ENCODE assay signal across 26 cellular contexts in the genomic region with DNA sequence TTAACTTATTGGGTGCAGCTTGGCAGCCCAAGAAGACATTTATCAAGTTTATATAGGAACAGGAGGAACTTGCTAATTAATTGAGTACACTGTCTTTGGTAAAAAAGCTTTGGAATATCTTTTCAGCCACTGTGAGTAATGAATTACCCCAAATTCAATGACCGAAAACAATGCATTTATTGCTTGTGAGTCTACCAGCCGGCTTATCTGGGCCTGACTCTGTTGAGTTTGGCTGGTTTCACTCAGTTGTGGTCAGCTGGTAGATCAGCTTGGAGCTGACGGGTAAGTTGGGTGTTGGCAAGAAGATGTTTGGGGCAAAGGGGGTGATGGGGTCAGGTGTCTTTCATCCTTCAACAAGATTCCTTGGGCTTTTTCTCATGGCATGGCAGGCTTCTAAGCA. TPM values are rescaled to one million over a fixed set of nuclear protein-coding genes. Genes with fewer than 3 reads are reported as not detected.
DNase-seq lines count a peak whose midpoint lies in the region; ATAC-seq, FAIRE-seq and TF ChIP-seq lines count a peak whose summit lies in the region.
"Had no signal": no experiment of that assay in that cellular context is flagged by ENCODE, and none has a peak within 500 bp of the region (broad histone marks: within the 10 kb centered on the region; RNA-seq: fewer than 3 reads in every experiment).

No MANE protein-coding gene starts in this region.

- no peak overlapping the region for H3K9ac ChIP-seq in astrocyte (ENCODE audit: low read length)
- no peak overlapping the region for H3K9ac ChIP-seq in endothelial cell of umbilical vein (replicated peaks; ENCODE audit: extremely low read depth, insufficient read depth, low read length)
- H3K9ac ChIP-seq: BLaER1 treated with 17β-estradiol and CSF1 and Interleukin-3, amounts not matched to agents 10 nM and 100 nM had no signal

- H3K4me3 ChIP-seq in astrocyte (ENCODE audit: insufficient read depth, low read depth, low read length) (no peak overlapping the region), endothelial cell of umbilical vein (replicated peaks in 1 of 3; ENCODE audit: insufficient read depth in 1 of 3, low read depth in 1 of 3, low read length in 3 of 3) (no peak overlapping the region)
- H3K4me3 ChIP-seq: A549; BLaER1 treated with 17β-estradiol and CSF1 and Interleukin-3, amounts not matched to agents 10 nM and 100 nM; HAP-1 had no signal

- no peaks in the 10 kb centered on the region for H3K79me2 ChIP-seq in astrocyte (ENCODE audit: insufficient read depth, low read length)
- no peaks in the 10 kb centered on the region for H3K79me2 ChIP-seq in endothelial cell of umbilical vein (ENCODE audit: control insufficient read depth, insufficient read depth, low read length)

- no peaks in the 10 kb centered on the region for H4K20me1 ChIP-seq in astrocyte (ENCODE audit: insufficient read depth, low read length)
- no peaks in the 10 kb centered on the region for H4K20me1 ChIP-seq in endothelial cell of umbilical vein (replicated peaks; ENCODE audit: control insufficient read depth, extremely low read depth, insufficient read depth, low read length)
- H4K20me1 ChIP-seq: BLaER1 treated with 17β-estradiol and CSF1 and Interleukin-3, amounts not matched to agents 10 nM and 100 nM had no signal

- DNase-seq in astrocyte (ENCODE audit: low read depth): peak; percentile 75
- peak; percentile 19 for DNase-seq in endothelial cell of umbilical vein (ENCODE audit: low read depth, low spot score)
- peak; percentile 36 for DNase-seq in renal cortical epithelial cell (ENCODE audit: low read depth)
- no peak for DNase-seq in activated CD8-positive, alpha-beta memory T cell treated with anti-CD3 and anti-CD28 coated beads, Interleukin-2, amount 50 U/mL, for 4 hours
- DNase-seq in NCI-H2171 treated with DMSO at 0.1 percent for 48 hours (lab: John Stamatoyannopoulos, UW): no peak
- DNase-seq: 8988T; ACHN; AML-193; BE2C; CD4-positive, alpha-beta T cell; CD8-positive, alpha-beta memory T cell; DMS 273 treated with DMSO at 0.1 percent for 48 hours; DMS79; EL; GDM1; GOT3; HFFc6 had no signal

- H3K9me3 Mint-ChIP-seq in astrocyte (ENCODE audit: unreplicated experiment): peaks cover 3% of the 10 kb centered on the region
- H3K9me3 Mint-ChIP-seq: CD4-positive, alpha-beta T cell; HFFc6 had no signal

- H3K27me3 ChIP-seq in astrocyte (ENCODE audit: insufficient read depth, low read length) (no peaks in the 10 kb centered on the region), endothelial cell of umbilical vein (ENCODE audit: control insufficient read depth in 2 of 2, insufficient read depth in 2 of 2, low read length in 2 of 2) (no peaks in the 10 kb centered on the region)
- H3K27me3 ChIP-seq: BE2C; BLaER1 treated with 17β-estradiol and CSF1 and Interleukin-3, amounts not matched to agents 10 nM and 100 nM had no signal

- dilution Hi-C loops in endothelial cell of umbilical vein (cut with MboI; ENCODE audit: extremely low pct_ligation_motif_present, low sequenced_read_pairs): no loop called here

- H3K4me2 ChIP-seq in astrocyte (ENCODE audit: low read length): no peak overlapping the region
- no peak overlapping the region for H3K4me2 ChIP-seq in endothelial cell of umbilical vein (ENCODE audit: insufficient read depth, low read length)
- H3K4me2 ChIP-seq: A549; BLaER1 treated with 17β-estradiol and CSF1 and Interleukin-3, amounts not matched to agents 10 nM and 100 nM had no signal

- no peak overlapping the region for H3K27ac Mint-ChIP-seq in astrocyte (ENCODE audit: unreplicated experiment)
- H3K27ac Mint-ChIP-seq: CD14-positive monocyte; CD4-positive, alpha-beta T cell; CD8-positive, alpha-beta memory T cell; HFFc6 had no signal

- H3K9me1 ChIP-seq in endothelial cell of umbilical vein (replicated peaks; ENCODE audit: control insufficient read depth, extremely low read depth, insufficient read depth, low read length): no peaks in the 10 kb centered on the region

- H2AFZ ChIP-seq in astrocyte (ENCODE audit: low read depth, low read length) (no peak overlapping the region), endothelial cell of umbilical vein (ENCODE audit: low read depth, low read length) (no peak overlapping the region)

- no peak overlapping the region for H3K4me3 Mint-ChIP-seq in astrocyte (ENCODE audit: unreplicated experiment)
- H3K4me3 Mint-ChIP-seq: CD14-positive monocyte; CD4-positive, alpha-beta T cell; CD8-positive, alpha-beta memory T cell; HFFc6 had no signal

- H3K9me3 ChIP-seq in astrocyte (ENCODE audit: insufficient read depth, low read depth, low read length) (no peaks in the 10 kb centered on the region), endothelial cell of umbilical vein (replicated peaks; ENCODE audit: control insufficient read depth, insufficient read depth, low read length) (no peaks in the 10 kb centered on the region)
- H3K9me3 ChIP-seq: A549; BE2C; BLaER1 treated with 17β-estradiol and CSF1 and Interleukin-3, amounts not matched to agents 10 nM and 100 nM; HAP-1 had no signal

- no TSS peak for BruUV-seq in endothelial cell of umbilical vein (replicated peaks; lab: Mats Ljungman, UMichigan)

- H3K4me1 ChIP-seq in astrocyte (ENCODE audit: insufficient read depth, low read length) (no peaks in the 10 kb centered on the region), endothelial cell of umbilical vein (ENCODE audit: control insufficient read depth, extremely low read depth, insufficient read depth, low read length) (peaks cover 14% of the 10 kb centered on the region)
- H3K4me1 ChIP-seq: A549, BE2C, HAP-1 had no signal

- no peak for TF ChIP-seq POLR2A in endothelial cell of umbilical vein (IDR thresholded peaks at IDR 0.05; ENCODE audit: low read depth, low read length)

- intact Hi-C loops in endothelial cell of umbilical vein (cut with micrococcal nuclease): no loop called here

- no peak for FAIRE-seq in astrocyte (lab: Jason Lieb, UNC)
- FAIRE-seq in endothelial cell of umbilical vein (lab: Jason Lieb, UNC): no peak
- FAIRE-seq: D721Med, GM12891, GM18507, H54 had no signal

- CTCF ChIA-PET in endothelial cell of umbilical vein (lab: Charles Lee): no interaction called here

- POLR2A ChIA-PET in endothelial cell of umbilical vein (lab: Charles Lee): no interaction called here

- H3K27me3 Mint-ChIP-seq in astrocyte (ENCODE audit: low read depth, unreplicated experiment): no peaks in the 10 kb centered on the region

- H3K27ac ChIP-seq in astrocyte (ENCODE audit: low read depth, low read length) (no peak overlapping the region), endothelial cell of umbilical vein (ENCODE audit: insufficient read depth, low read depth, low read length) (no peak overlapping the region)
- H3K27ac ChIP-seq: A549; BLaER1 treated with 17β-estradiol and CSF1 and Interleukin-3, amounts not matched to agents 10 nM and 100 nM had no signal

- no peaks in the 10 kb centered on the region for H3K36me3 Mint-ChIP-seq in astrocyte (ENCODE audit: low read depth, unreplicated experiment)
- H3K36me3 Mint-ChIP-seq: CD14-positive monocyte; CD8-positive, alpha-beta memory T cell had no signal

- no peak for TF ChIP-seq CTCF in astrocyte (IDR thresholded peaks at IDR 0.05; ENCODE audit: insufficient read depth, low read depth, low read length)
- no peak for TF ChIP-seq CTCF in endothelial cell of umbilical vein (IDR thresholded peaks at IDR 0.05; ENCODE audit: extremely low read depth in 1 of 2, insufficient read depth in 1 of 2, low read depth in 1 of 2, low read length in 2 of 2)

- H3K36me3 ChIP-seq in astrocyte (ENCODE audit: insufficient read depth, low read length) (no peaks in the 10 kb centered on the region), endothelial cell of umbilical vein (ENCODE audit: control insufficient read depth in 2 of 2, extremely low read depth in 1 of 2, insufficient read depth in 2 of 2, low read length in 2 of 2) (no peaks in the 10 kb centered on the region)
- H3K36me3 ChIP-seq: BE2C; BLaER1 treated with 17β-estradiol and CSF1 and Interleukin-3, amounts not matched to agents 10 nM and 100 nM; HAP-1 had no signal

- no peak for ATAC-seq in HG03469 (IDR thresholded peaks at IDR 0.05; ENCODE audit: unreplicated experiment)
- ATAC-seq: A549 had no signal

- H3K4me1 Mint-ChIP-seq in astrocyte (ENCODE audit: low read depth, unreplicated experiment): peaks cover 3% of the 10 kb centered on the region
- H3K4me1 Mint-ChIP-seq: CD14-positive monocyte; CD8-positive, alpha-beta memory T cell had no signal

RNA-seq across cellular contexts. Expression of gene GNG11, which starts 11.7 kb away (rescaled TPM):
- total RNA-seq in astrocyte: 7.7 and 8.8 TPM in 2 replicates
- 208 and 215 TPM in 2 replicates for total RNA-seq in endothelial cell of umbilical vein
- 90.4 and 92.3 TPM in 2 replicates for polyA plus RNA-seq in endothelial cell of umbilical vein
- polyA plus RNA-seq in endothelial cell of umbilical vein (2011; cell fraction: cytosol; rRNA removed): 93.2 and 133 TPM in 2 replicates
- polyA plus RNA-seq in endothelial cell of umbilical vein (2011; cell fraction: nucleus; rRNA removed): 45.5 and 59.6 TPM in 2 replicates
- 143 and 162 TPM in 2 replicates for polyA plus RNA-seq in endothelial cell of umbilical vein (2012)
- 43.9 and 44.6 TPM in 2 replicates for polyA minus RNA-seq in endothelial cell of umbilical vein
- 1.6 TPM for polyA minus RNA-seq in endothelial cell of umbilical vein (2011; cell fraction: cytosol; rRNA and poly(A)+ RNA removed)
- 75.7 and 94.4 TPM in 2 replicates for polyA minus RNA-seq in endothelial cell of umbilical vein (2011; cell fraction: nucleus; rRNA and poly(A)+ RNA removed)
- total RNA-seq in renal cortical epithelial cell: 26.0 and 35.1 TPM in 2 replicates
- total RNA-seq: CD4-positive, alpha-beta T cell; CD8-positive, alpha-beta memory T cell had no signal
- polyA plus RNA-seq: CD8-positive, alpha-beta memory T cell had no signal

RNA-seq across cellular contexts. Expression of gene GNGT1, which starts 26.8 kb away (rescaled TPM):
- not detected in 2 replicates for total RNA-seq in astrocyte
- total RNA-seq in endothelial cell of umbilical vein: not detected in 2 replicates
- polyA plus RNA-seq in endothelial cell of umbilical vein: not detected in 2 replicates
- polyA plus RNA-seq in endothelial cell of umbilical vein (2011; cell fraction: cytosol; rRNA removed): not detected in 2 replicates
- polyA plus RNA-seq in endothelial cell of umbilical vein (2011; cell fraction: nucleus; rRNA removed): not detected in 2 replicates
- polyA plus RNA-seq in endothelial cell of umbilical vein (2012): not detected in 2 replicates
- polyA minus RNA-seq in endothelial cell of umbilical vein: not detected in 2 replicates
- 1.3 TPM for polyA minus RNA-seq in endothelial cell of umbilical vein (2011; cell fraction: cytosol; rRNA and poly(A)+ RNA removed)
- polyA minus RNA-seq in endothelial cell of umbilical vein (2011; cell fraction: nucleus; rRNA and poly(A)+ RNA removed): not detected in 2 replicates
- 0.05 TPM in 1 of 2 replicates, not detected in the other for total RNA-seq in renal cortical epithelial cell
- total RNA-seq: CD4-positive, alpha-beta T cell; CD8-positive, alpha-beta memory T cell; HFFc6 had no signal
- polyA plus RNA-seq: A549; CD14-positive monocyte; CD8-positive, alpha-beta memory T cell had no signal

RNA-seq across cellular contexts. Expression of gene TFPI2, which starts 42.6 kb away (rescaled TPM):
- total RNA-seq in astrocyte: 66.2 and 74.8 TPM in 2 replicates
- total RNA-seq in endothelial cell of umbilical vein: 33.1 and 65.9 TPM in 2 replicates
- 49.9 and 57.3 TPM in 2 replicates for polyA plus RNA-seq in endothelial cell of umbilical vein
- 29.5 and 34.7 TPM in 2 replicates for polyA plus RNA-seq in endothelial cell of umbilical vein (2011; cell fraction: cytosol; rRNA removed)
- 16.0 and 16.1 TPM in 2 replicates for polyA plus RNA-seq in endothelial cell of umbilical vein (2011; cell fraction: nucleus; rRNA removed)
- polyA plus RNA-seq in endothelial cell of umbilical vein (2012): 47.8 and 68.3 TPM in 2 replicates
- 19.5 and 23.9 TPM in 2 replicates for polyA minus RNA-seq in endothelial cell of umbilical vein
- not detected for polyA minus RNA-seq in endothelial cell of umbilical vein (2011; cell fraction: cytosol; rRNA and poly(A)+ RNA removed)
- polyA minus RNA-seq in endothelial cell of umbilical vein (2011; cell fraction: nucleus; rRNA and poly(A)+ RNA removed): 7.4 and 11.3 TPM in 2 replicates
- 22.7 and 65.1 TPM in 2 replicates for total RNA-seq in renal cortical epithelial cell
- total RNA-seq: CD4-positive, alpha-beta T cell; CD8-positive, alpha-beta memory T cell had no signal
- polyA plus RNA-seq: CD14-positive monocyte; CD8-positive, alpha-beta memory T cell had no signal

Comparison
In these comparisons a context has a peak if more than half of its experiments do, and no peak if none do; other contexts are left out.
1. DNase-seq: peak in astrocyte (single experiment), endothelial cell of umbilical vein (single experiment) and renal cortical epithelial cell (single experiment); none in activated CD8-positive, alpha-beta memory T cell treated with anti-CD3 and anti-CD28 coated beads, Interleukin-2, amount 50 U/mL, for 4 hours (single experiment) and NCI-H2171 treated with DMSO at 0.1 percent for 48 hours (single experiment).